Comparison of ENCODE assay signal across 8 cellular contexts in the genomic region with DNA sequence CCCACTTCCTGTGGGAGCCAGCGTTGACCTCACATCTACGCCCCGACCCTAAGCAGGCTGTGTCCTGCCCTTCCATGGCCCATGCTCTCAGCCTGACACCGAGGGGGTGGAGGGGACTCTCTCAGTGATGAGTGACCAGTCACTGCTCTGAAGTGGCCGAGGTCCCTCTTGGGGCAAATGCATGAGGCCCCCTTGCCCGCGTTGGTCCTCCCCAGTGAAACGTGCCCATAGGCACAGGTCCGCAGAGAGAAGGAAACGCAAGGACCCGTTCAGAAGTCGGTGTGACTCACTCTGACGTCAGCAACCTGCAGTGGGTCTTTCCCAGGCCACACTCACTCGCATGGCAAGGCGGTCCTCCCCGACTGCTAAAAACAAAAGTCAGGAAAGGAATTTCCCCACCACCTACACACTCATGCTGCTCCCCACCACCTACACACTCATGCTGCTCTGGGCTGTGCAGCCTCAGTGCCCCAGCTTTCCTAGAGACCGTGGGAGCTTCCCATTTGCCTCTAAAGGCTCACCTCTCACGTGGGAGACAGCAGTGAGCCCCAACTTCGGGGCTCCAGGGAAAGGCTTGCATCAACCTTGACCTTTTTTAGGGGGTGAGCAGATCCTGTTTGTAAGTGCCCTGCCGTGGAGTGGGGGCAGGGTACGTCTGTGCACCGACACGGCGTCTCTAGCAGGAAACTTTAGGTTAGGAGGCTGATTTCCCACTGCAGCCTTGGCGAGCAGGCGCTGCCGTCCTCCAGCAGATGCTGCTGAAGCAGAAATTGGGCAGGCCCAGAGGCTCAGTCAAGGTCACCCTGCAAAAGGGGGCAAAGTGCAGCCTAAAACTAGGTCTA. TPM values are rescaled to one million over a fixed set of nuclear protein-coding genes. Genes with fewer than 3 reads are reported as not detected.
DNase-seq lines count a peak whose midpoint lies in the region; ATAC-seq, FAIRE-seq and TF ChIP-seq lines count a peak whose summit lies in the region.

No MANE protein-coding gene starts in this region.

- H3K4me1 ChIP-seq in A549 (peaks cover 13% of the 10 kb centered on the region), foreskin keratinocyte (no peaks in the 10 kb centered on the region)

- CTCF ChIA-PET in A549 (lab: Yijun Ruan, JAX): no interaction called here

- POLR2A ChIA-PET in A549 (lab: Yijun Ruan, JAX): no interaction called here

- no peak for FAIRE-seq in A549 (lab: Jason Lieb, UNC)

- DNase-seq in A549 (ENCODE audit: low read depth in 1 of 2, low spot score in 1 of 2): peak; percentile 74 to 78
- peak; percentile 83 to 93 for DNase-seq in activated CD8-positive, alpha-beta memory T cell treated with anti-CD3 and anti-CD28 coated beads for 4 hours (ENCODE audit: low read depth in 2 of 2)
- peak; percentile 9 to 52 for DNase-seq in foreskin keratinocyte
- peak; percentile 93 to 95 (median 93) for DNase-seq in stimulated activated CD4-positive, alpha-beta T cell treated with anti-CD3 and anti-CD28 coated beads, TNF-alpha, amount 100 ng/mL, for 48 hours (ENCODE audit: low read depth in 3 of 3)
- DNase-seq in G401 (ENCODE audit: low spot score): no peak
- no peak for DNase-seq in ecto neural progenitor cell (ENCODE audit: low spot score)

- H3K4me3 ChIP-seq in A549: no peak overlapping the region

- peaks cover 29% of the 10 kb centered on the region for H3K27me3 ChIP-seq in foreskin keratinocyte

- in situ Hi-C loops in G401 (cut with HindIII; ENCODE audit: low sequenced_read_pairs): no loop called here

- H3K27ac ChIP-seq in A549 (peak overlapping the region; percentile 40 to 71; a peak in 5 of 6 replicates), foreskin keratinocyte (no peak overlapping the region)

- ATAC-seq in A549: peak; percentile 90 to 93
- peak; percentile 72 for ATAC-seq in GM19455 (IDR thresholded peaks at IDR 0.05; ENCODE audit: unreplicated experiment)
- ATAC-seq in HG03521 (IDR thresholded peaks at IDR 0.05; ENCODE audit: unreplicated experiment): peak; percentile 65
- ATAC-seq in foreskin keratinocyte: peak; percentile 25

- no peak for TF ChIP-seq EP300 in A549 (IDR thresholded peaks at IDR 0.05)

- TF ChIP-seq RAD21 in A549 (conservative IDR thresholded peaks at IDR 0.05 in 1 of 2, IDR thresholded peaks at IDR 0.05 in 1 of 2): no peak

- no peak for TF ChIP-seq CTCF in A549 (IDR thresholded peaks at IDR 0.05)
- no peak for TF ChIP-seq CTCF in foreskin keratinocyte (conservative IDR thresholded peaks at IDR 0.05)

- WGBS in A549 (ENCODE audit: missing lambda C conversion rate): 47% methylated on average over 15 of the region's 27 CpGs

- peak overlapping the region; percentile 74 for H3K4me2 ChIP-seq in A549

- TF ChIP-seq POLR2A in A549 (IDR thresholded peaks at IDR 0.05; ENCODE audit: low read length): no peak

- H3K9me3 ChIP-seq in A549: no peaks in the 10 kb centered on the region; the same call in 2 of the 3 replicates

TF ChIP-seq in A549, 52 proteins besides CTCF, POLR2A, EP300 and RAD21:
- peak; percentile 25; the same call in 1 of the 2 replicates for TF ChIP-seq FOSL2 (IDR thresholded peaks at IDR 0.05)
- peak; percentile 65 for TF ChIP-seq FOSL2 (CRISPR knock-in tag; IDR thresholded peaks at IDR 0.05)
- peak; percentile 40; the same call in 1 of the 2 replicates for TF ChIP-seq MAX (IDR thresholded peaks at IDR 0.05)
- peak; percentile 13; the same call in 1 of the 2 replicates for TF ChIP-seq JUNB (IDR thresholded peaks at IDR 0.05)
- TF ChIP-seq MYC (IDR thresholded peaks at IDR 0.05; ENCODE audit: borderline replicate concordance, low read length): 0 out of 2 replicates have a peak, but pooled peaks have one; percentile 40
- no peak for TF ChIP-seq HOXB5 (CRISPR knock-in tag; IDR thresholded peaks at IDR 0.05)
- no peak for TF ChIP-seq PBX3 (IDR thresholded peaks at IDR 0.05)

RNA-seq across cellular contexts. Expression of gene UBASH3A, which starts 11.4 kb away (rescaled TPM):
- polyA plus RNA-seq in A549 (2011; rRNA removed) (not detected in 2 replicates), A549 (2017; fragmentation: RNase III; extraction: RNeasy Plus Mini Kit Qiagen cat#74134 plus additional on column Dnase treatment) (not detected in 3 replicates), foreskin keratinocyte (not detected in 2 replicates)
- polyA plus RNA-seq in A549 (2012; cell fraction: cytosol; rRNA removed): not detected in 2 replicates
- 0.04 TPM in 1 of 2 replicates, not detected in the other for polyA plus RNA-seq in A549 (2012; cell fraction: nucleus; rRNA removed)
- polyA minus RNA-seq in A549 (2011; rRNA and poly(A)+ RNA removed): not detected in 2 replicates
- not detected in 2 replicates for total RNA-seq in foreskin keratinocyte
- not detected in 2 replicates for total RNA-seq in G401 (2014; rRNA removed; shearing (Covaris generic))

RNA-seq across cellular contexts. Expression of gene TMPRSS3, which starts 19.3 kb away (rescaled TPM):
- polyA plus RNA-seq in A549 (2011; rRNA removed) (0.12 and 0.21 TPM in 2 replicates), A549 (2017; fragmentation: RNase III; extraction: RNeasy Plus Mini Kit Qiagen cat#74134 plus additional on column Dnase treatment) (0.10 to 0.17 TPM in 2 of 3 replicates, not detected in the other), foreskin keratinocyte (not detected in 2 replicates)
- 0.01 and 0.06 TPM in 2 replicates for polyA plus RNA-seq in A549 (2012; cell fraction: cytosol; rRNA removed)
- polyA plus RNA-seq in A549 (2012; cell fraction: nucleus; rRNA removed): 0.06 and 0.07 TPM in 2 replicates
- polyA minus RNA-seq in A549 (2011; rRNA and poly(A)+ RNA removed): 0.10 and 0.41 TPM in 2 replicates
- not detected in 2 replicates for total RNA-seq in foreskin keratinocyte
- total RNA-seq in G401 (2014; rRNA removed; shearing (Covaris generic)): not detected in 2 replicates

RNA-seq across cellular contexts. Expression of gene TFF1, which starts 48.8 kb away (rescaled TPM):
- 5.8 and 12.8 TPM in 2 replicates for polyA plus RNA-seq in A549 (2011; rRNA removed)
- 12.0 and 12.3 TPM in 2 replicates for polyA plus RNA-seq in A549 (2012; cell fraction: cytosol; rRNA removed)
- 8.1 and 10.9 TPM in 2 replicates for polyA plus RNA-seq in A549 (2012; cell fraction: nucleus; rRNA removed)
- 0.64 to 1.4 TPM (median 1.0 TPM) in 3 replicates for polyA plus RNA-seq in A549 (2017; fragmentation: RNase III; extraction: RNeasy Plus Mini Kit Qiagen cat#74134 plus additional on column Dnase treatment)
- 2.5 and 8.2 TPM in 2 replicates for polyA minus RNA-seq in A549 (2011; rRNA and poly(A)+ RNA removed)
- not detected in 2 replicates for total RNA-seq in foreskin keratinocyte
- not detected in 2 replicates for polyA plus RNA-seq in foreskin keratinocyte
- total RNA-seq in G401 (2014; rRNA removed; shearing (Covaris generic)): not detected in 2 replicates

Comparison
In these comparisons a context has a peak if more than half of its experiments do, and no peak if none do; other contexts are left out.
1. ATAC-seq: peak in every context shown above with its lines; median percentile 92 in A549; 72 in GM19455; 65 in HG03521; 25 in foreskin keratinocyte.
2. DNase-seq: peak in A549 (2 of 2), activated CD8-positive, alpha-beta memory T cell treated with anti-CD3 and anti-CD28 coated beads for 4 hours (2 of 2), foreskin keratinocyte (2 of 2) and stimulated activated CD4-positive, alpha-beta T cell treated with anti-CD3 and anti-CD28 coated beads, TNF-alpha, amount 100 ng/mL, for 48 hours (3 of 3); none in G401 (single experiment) and ecto neural progenitor cell (single experiment).